In the genomic region with DNA sequence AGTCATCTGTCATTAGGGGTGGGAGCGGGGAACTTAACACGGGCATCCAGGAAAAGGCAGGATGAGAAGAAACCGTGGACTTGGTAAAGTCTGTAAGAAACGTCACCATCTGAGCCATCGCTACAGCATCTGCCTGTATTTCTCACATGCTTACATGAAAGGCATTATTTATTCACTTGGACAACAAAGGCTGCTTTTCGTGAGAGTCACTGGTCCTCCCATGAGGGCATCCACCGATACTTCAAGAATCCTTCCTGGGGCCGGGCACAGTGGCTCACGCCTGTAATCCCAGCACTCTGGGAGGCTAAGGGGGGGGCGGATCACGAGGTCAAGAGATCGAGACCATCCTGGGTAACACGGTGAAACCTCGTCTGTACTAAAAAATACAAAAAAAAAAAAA, we compare ENCODE assay signal across 23 cellular contexts. TPM values are rescaled to one million over a fixed set of nuclear protein-coding genes. Genes with fewer than 3 reads are reported as not detected.
"Had no signal": no experiment of that assay in that cellular context is flagged by ENCODE, and none has a peak within 500 bp of the region (broad histone marks: within the 10 kb centered on the region; RNA-seq: fewer than 3 reads in every experiment).

No MANE protein-coding gene starts in this region.

- H3K4me3 ChIP-seq: ascending aorta, cardiac muscle cell, stomach, testis, transverse colon had no signal

- H3K4me1 ChIP-seq: ascending aorta, stomach, testis, transverse colon had no signal

- DNase-seq: activated CD4-positive, alpha-beta T cell treated with anti-CD3 and anti-CD28 coated beads for 36 hours; activated CD4-positive, CD25-positive, alpha-beta regulatory T cell; activated CD8-positive, alpha-beta memory T cell treated with anti-CD3 and anti-CD28 coated beads, Interleukin-2, amount 10 ng/mL, durations not matched to agents 7 days and 5 days; activated CD8-positive, alpha-beta T cell treated with anti-CD3 and anti-CD28 coated beads, Interleukin-2, amount 10 ng/mL, durations not matched to agents 7 days and 5 days; activated naive CD4-positive, alpha-beta T cell treated with Interleukin-2 at 50 U/mL for 16 hours; activated T-cell treated with anti-CD3 and anti-CD28 coated beads, Interleukin-2, amount 50 U/mL, for 48 hours; endodermal cell; foreskin fibroblast; islet precursor cell; left cardiac atrium; left ventricle myocardium superior; naive thymus-derived CD4-positive, alpha-beta T cell; small intestine; stimulated activated CD4-positive, alpha-beta T cell treated with anti-CD3 and anti-CD28 coated beads, Interleukin-1b, Interleukin-23, amount 100 ng/mL, for 48 hours; stimulated activated CD4-positive, alpha-beta T cell treated with anti-CD3 and anti-CD28 coated beads, Interleukin-4, amount 100 ng/mL, for 4 hours; stimulated activated naive B cell treated with anti-CD40 and anti-IgM and Interleukin-4, amounts not matched to agents 10 μg/mL and 1 μg/mL and 100 μg/mL, for 72 hours; stomach; testis; transverse colon had no signal

- H3K27ac ChIP-seq: ascending aorta, cardiac muscle cell, stomach, testis, transverse colon had no signal

- ATAC-seq: activated CD4-positive, alpha-beta T cell treated with anti-CD3 and anti-CD28 coated beads for 36 hours; activated CD8-positive, alpha-beta memory T cell treated with anti-CD3 and anti-CD28 coated beads, Interleukin-2, amount 10 ng/mL, durations not matched to agents 7 days and 5 days; activated CD8-positive, alpha-beta T cell treated with anti-CD3 and anti-CD28 coated beads, Interleukin-2, amount 10 ng/mL, durations not matched to agents 7 days and 5 days; esophagus mucosa; left cardiac atrium; left ventricle myocardium superior; naive thymus-derived CD4-positive, alpha-beta T cell; sciatic nerve; stimulated activated naive B cell treated with anti-CD40 and anti-IgM and Interleukin-4, amounts not matched to agents 10 μg/mL and 1 μg/mL and 100 μg/mL, for 72 hours had no signal

- H3K27me3 ChIP-seq: ascending aorta, cardiac muscle cell, stomach, testis, transverse colon had no signal

- H3K9me3 ChIP-seq: ascending aorta, stomach, testis, transverse colon had no signal

- H3K36me3 ChIP-seq: ascending aorta, cardiac muscle cell, stomach, transverse colon had no signal

RNA-seq across cellular contexts. Expression of a gene that starts 19.5 kb away (rescaled TPM):
- total RNA-seq: ascending aorta had no signal
